In genomic region chr12:47822863-47823262, GRCh38 we compare ENCODE assay signal across 1 cellular context.
TF ChIP-seq lines count a peak whose summit lies in the region.

No MANE protein-coding gene starts in this region.

TF ChIP-seq in HepG2, 621 proteins besides CTCF, POLR2A, EP300 and RAD21:
- TF ChIP-seq NR2C2 (CRISPR knock-in tag; IDR thresholded peaks at IDR 0.05; ENCODE audit: borderline replicate concordance) (no peak), RFXANK (CRISPR knock-in tag; IDR thresholded peaks at IDR 0.05) (no peak), HMGXB4 (CRISPR knock-in tag; IDR thresholded peaks at IDR 0.05; ENCODE audit: borderline replicate concordance in 1 of 2, low read depth in 1 of 2) (no peak), NKX3-1 (CRISPR knock-in tag; IDR thresholded peaks at IDR 0.05) (no peak), ZNF589 (CRISPR knock-in tag; conservative IDR thresholded peaks at IDR 0.05) (no peak)
